Comparison of ENCODE assay signal across 19 cellular contexts in the genomic region with DNA sequence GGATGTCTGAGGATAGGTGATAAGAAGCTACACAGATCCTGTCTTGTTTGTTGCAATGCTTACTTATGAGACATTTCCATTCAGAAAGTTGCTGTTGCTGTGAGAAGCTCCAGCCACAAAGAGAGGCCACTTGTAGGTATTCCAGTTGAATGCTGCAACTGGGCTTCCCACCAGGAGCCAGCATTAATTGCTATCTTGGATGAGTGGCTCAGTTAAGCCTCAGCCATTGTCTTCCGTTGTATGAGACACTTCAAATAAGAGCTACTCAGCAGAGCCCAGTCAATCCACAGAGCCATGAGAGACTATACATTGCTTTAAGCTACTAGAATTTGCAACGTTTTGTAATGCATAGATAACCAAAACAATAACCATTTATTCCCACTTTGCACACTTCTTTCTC.
A peak's percentile ranks its signal among the peaks of the same experiment; 100 is the strongest.
DNase-seq lines count a peak whose midpoint lies in the region; ATAC-seq and TF ChIP-seq lines count a peak whose summit lies in the region.
"Had no signal": no experiment of that assay in that cellular context is flagged by ENCODE, and none has a peak within 500 bp of the region (broad histone marks: within the 10 kb centered on the region; RNA-seq: fewer than 3 reads in every experiment).

No MANE protein-coding gene starts in this region.

- H3K27ac ChIP-seq in neural progenitor cell, result peak overlapping the region; percentile 78
- H3K27ac ChIP-seq: GM23248, KMS-11, Peyer's patch, SJSA1 had no signal

- H3K4me1 Mint-ChIP-seq in neural progenitor cell, result peaks cover 15% of the 10 kb centered on the region
- H3K4me1 Mint-ChIP-seq: B cell had no signal

- H3K9ac ChIP-seq in neural progenitor cell, result no peak overlapping the region
- H3K9ac ChIP-seq: GM23248, KMS-11 had no signal

- peak overlapping the region; percentile 23 for H3K4me3 ChIP-seq in neural progenitor cell
- H3K4me3 ChIP-seq: GM23248, Peyer's patch, SJSA1 had no signal

- H3K27me3 Mint-ChIP-seq in neural progenitor cell (ENCODE audit: insufficient read depth, low read depth), result no peaks in the 10 kb centered on the region
- H3K27me3 Mint-ChIP-seq: B cell had no signal

- peaks cover 15% of the 10 kb centered on the region for H3F3A ChIP-seq in neural progenitor cell (ENCODE audit: low read depth)

- H3K36me3 Mint-ChIP-seq in neural progenitor cell, result peaks cover 2% of the 10 kb centered on the region

- no peak overlapping the region for H3K27ac Mint-ChIP-seq in neural progenitor cell
- H3K27ac Mint-ChIP-seq: B cell; T-helper 1 cell treated with Interleukin-12 subunit alpha and Interleukin-12 subunit beta and Interleukin-4 antibody, amounts not matched to agents 30 μg/mL and 1 μg/mL, for 36 hours had no signal

- no peaks in the 10 kb centered on the region for H4K20me1 ChIP-seq in neural progenitor cell (ENCODE audit: low read depth)

- no peaks in the 10 kb centered on the region for H3K79me2 ChIP-seq in neural progenitor cell (ENCODE audit: low read depth)

- H3K4me3 Mint-ChIP-seq in neural progenitor cell, result no peak overlapping the region
- H3K4me3 Mint-ChIP-seq: B cell; T-helper 1 cell treated with Interleukin-12 subunit alpha and Interleukin-12 subunit beta and Interleukin-4 antibody, amounts not matched to agents 30 μg/mL and 1 μg/mL, for 36 hours had no signal

- no peak for ATAC-seq in HG02798 (IDR thresholded peaks at IDR 0.05; ENCODE audit: poor library complexity, unreplicated experiment)
- ATAC-seq: HCT116 had no signal

- no peak overlapping the region for H2AFZ ChIP-seq in neural progenitor cell (replicated peaks)
- H2AFZ ChIP-seq: GM23248 had no signal

- peak; percentile 14 for DNase-seq in NCI-H146 (lab: John Stamatoyannopoulos, UW)
- DNase-seq in NCI-H146 treated with DMSO at 0.1 percent for 48 hours (lab: John Stamatoyannopoulos, UW; ENCODE audit: unreplicated experiment), result no peak
- DNase-seq in NCI-H128 (lab: John Stamatoyannopoulos, UW; ENCODE audit: unreplicated experiment), result peak; percentile 8
- peak; percentile 60 for DNase-seq in NCI-H345 treated with DMSO at 0.1 percent for 48 hours (lab: John Stamatoyannopoulos, UW; ENCODE audit: unreplicated experiment)
- peak; percentile 87 for DNase-seq in neural progenitor cell (ENCODE audit: low spot score)
- no peak for DNase-seq in T1000 (lab: John Stamatoyannopoulos, UW)
- no peak for DNase-seq in DMS 273 (lab: John Stamatoyannopoulos, UW; ENCODE audit: unreplicated experiment)
- DNase-seq: DMS 273 treated with DMSO at 0.1 percent for 48 hours, GF-D8, GM23248, NCI-H1930, NCI-H524, Peyer's patch had no signal

- H3K9me3 Mint-ChIP-seq in neural progenitor cell, result peaks cover 10% of the 10 kb centered on the region
- H3K9me3 Mint-ChIP-seq: T-helper 1 cell treated with Interleukin-12 subunit alpha and Interleukin-12 subunit beta and Interleukin-4 antibody, amounts not matched to agents 30 μg/mL and 1 μg/mL, for 36 hours had no signal

- no peaks in the 10 kb centered on the region for H3K27me3 ChIP-seq in neural progenitor cell
- H3K27me3 ChIP-seq: Peyer's patch, SJSA1 had no signal

- peak overlapping the region; percentile 57 for H3K4me2 ChIP-seq in neural progenitor cell
- H3K4me2 ChIP-seq: KMS-11 had no signal

- H3K9me3 ChIP-seq in neural progenitor cell (ENCODE audit: low read depth), result no peaks in the 10 kb centered on the region
- H3K9me3 ChIP-seq: Peyer's patch, SJSA1 had no signal

- H3K4me1 ChIP-seq in neural progenitor cell, result peaks cover 27% of the 10 kb centered on the region
- H3K4me1 ChIP-seq: Peyer's patch, SJSA1 had no signal

- H3K36me3 ChIP-seq in neural progenitor cell, result no peaks in the 10 kb centered on the region
- H3K36me3 ChIP-seq: Peyer's patch, SJSA1 had no signal

- no peak for TF ChIP-seq CTCF in neural progenitor cell (IDR thresholded peaks at IDR 0.05)

Comparison
In these comparisons a context has a peak if more than half of its experiments do, and no peak if none do; other contexts are left out.
1. DNase-seq: peak in NCI-H146 (single experiment), NCI-H128 (single experiment), NCI-H345 treated with DMSO at 0.1 percent for 48 hours (single experiment) and neural progenitor cell (single experiment); none in NCI-H146 treated with DMSO at 0.1 percent for 48 hours (single experiment), T1000 (single experiment) and DMS 273 (single experiment).